In genomic region chr1:1428967-1429366, GRCh38 we compare ENCODE assay signal across 10 cellular contexts. TPM values are rescaled to one million over a fixed set of nuclear protein-coding genes. Genes with fewer than 3 reads are reported as not detected.
"Had no signal": no experiment of that assay in that cellular context is flagged by ENCODE, and none has a peak within 500 bp of the region (broad histone marks: within the 10 kb centered on the region; RNA-seq: fewer than 3 reads in every experiment).

No MANE protein-coding gene starts in this region.

RNA-seq across cellular contexts. Expression of gene VWA1, which starts 6.5 kb away (rescaled TPM):
- polyA plus RNA-seq: IgD-negative memory B cell had no signal

RNA-seq across cellular contexts. Expression of gene ANKRD65, which starts 7.9 kb away (rescaled TPM):
- total RNA-seq: activated CD4-positive, alpha-beta T cell treated with anti-CD3 and anti-CD28 coated beads, Interleukin-2, amount 10 ng/mL, durations not matched to agents 24 days and 14 days; activated CD8-positive, alpha-beta memory T cell treated with anti-CD3 and anti-CD28 coated beads for 36 hours; activated CD8-positive, alpha-beta T cell treated with anti-CD3 and anti-CD28 coated beads for 36 hours; activated naive CD8-positive, alpha-beta T cell treated with anti-CD3 and anti-CD28 coated beads, Interleukin-2, amount 10 ng/mL, durations not matched to agents 7 days and 5 days; activated T-helper 2 cell treated with anti-CD3 and anti-CD28 coated beads, Interferon-gamma antibody, Interleukin-2, Interleukin-4, amounts not matched to agents 10 μg/mL and 5 μg/mL and 100 μg/mL, durations not matched to agents 14 hours and 24 hours and 36 hours; RPMI7951; T-helper 1 cell treated with Interleukin-12 subunit alpha and Interleukin-12 subunit beta and Interleukin-4 antibody, amounts not matched to agents 30 ng/mL and 1 ng/mL, for 36 hours; T-helper 2 cell treated with Interferon-gamma antibody and Interleukin-4, amounts not matched to agents 100 ng/mL and 5 ng/mL, for 36 hours had no signal
- polyA plus RNA-seq: IgD-negative memory B cell had no signal

RNA-seq across cellular contexts. Expression of gene ATAD3C, which starts 20.5 kb away (rescaled TPM):
- total RNA-seq: ascending aorta, RPMI7951 had no signal
